9 cellular contexts compared by ENCODE assay signal in the genomic region with DNA sequence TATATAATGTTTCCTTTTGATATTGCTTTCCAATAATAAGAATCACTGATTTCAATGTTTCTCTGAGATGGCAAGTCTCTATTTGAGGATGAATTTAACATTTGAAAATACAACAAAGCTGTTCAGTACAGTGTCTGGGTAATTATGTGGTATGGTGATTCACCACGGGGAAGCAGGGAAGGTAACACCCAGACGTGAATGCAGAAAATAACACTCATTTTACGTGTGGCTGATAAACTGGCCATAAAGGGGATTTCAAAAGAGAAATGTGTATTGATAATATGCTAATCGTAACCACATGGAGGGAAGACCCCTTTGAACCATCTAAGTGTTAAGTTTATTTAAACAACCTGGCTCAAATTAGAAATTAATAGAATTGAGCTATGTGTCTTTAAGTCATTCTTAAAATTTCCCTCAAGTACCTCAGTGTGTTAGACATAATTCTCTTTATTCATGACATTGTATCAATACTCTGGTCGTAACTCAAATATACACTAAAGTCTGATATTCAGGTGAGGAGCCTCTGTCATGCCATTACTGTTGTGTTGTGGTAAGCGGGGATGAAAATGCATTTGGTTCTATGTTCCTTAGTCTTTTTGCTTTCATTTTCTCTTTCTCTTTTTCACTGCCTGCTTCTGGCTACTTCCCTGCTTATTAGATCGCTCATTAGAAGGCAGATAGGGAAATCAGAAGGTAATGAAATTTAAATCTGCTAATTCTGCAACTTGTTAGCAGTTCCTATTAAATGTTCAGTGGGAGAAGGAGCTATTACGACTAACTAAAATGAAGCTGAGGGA.
DNase-seq lines count a peak whose midpoint lies in the region; ATAC-seq lines count a peak whose summit lies in the region.
"Had no signal": no experiment of that assay in that cellular context is flagged by ENCODE, and none has a peak within 500 bp of the region (broad histone marks: within the 10 kb centered on the region; RNA-seq: fewer than 3 reads in every experiment).

No MANE protein-coding gene starts in this region.

- intact Hi-C loops in dendritic cell treated with granulocyte-macrophage colony-stimulating factor and Interleukin-4, amounts not matched to agents 40 ng/mL and 50 ng/mL, for 4 days (cut with micrococcal nuclease): no loop called here

- H3K27ac Mint-ChIP-seq in activated naive CD4-positive, alpha-beta T cell treated with anti-CD3 and anti-CD28 coated beads, Interleukin-2, amount 50 U/mL, for 24 hours: no peak overlapping the region
- H3K27ac Mint-ChIP-seq in dendritic cell treated with granulocyte-macrophage colony-stimulating factor and Interleukin-4, amounts not matched to agents 40 ng/mL and 50 ng/mL, for 4 days: no peak overlapping the region
- H3K27ac Mint-ChIP-seq in activated naive CD4-positive, alpha-beta T cell treated with anti-CD3 and anti-CD28 coated beads, Interleukin-2, amount 50 U/mL, for 72 hours: no peak overlapping the region

- H3K4me1 ChIP-seq in urinary bladder (ENCODE audit: insufficient read depth): no peaks in the 10 kb centered on the region
- H3K4me1 ChIP-seq: A549 had no signal

- peak; percentile 40 for ATAC-seq in HG03095 (IDR thresholded peaks at IDR 0.05; ENCODE audit: unreplicated experiment)
- ATAC-seq in activated naive CD4-positive, alpha-beta T cell treated with anti-CD3 and anti-CD28 coated beads, Interleukin-2, amount 50 U/mL, for 72 hours: no peak
- ATAC-seq: A549 had no signal

- H3K36me3 Mint-ChIP-seq in activated naive CD4-positive, alpha-beta T cell treated with anti-CD3 and anti-CD28 coated beads, Interleukin-2, amount 50 U/mL, for 24 hours: no peaks in the 10 kb centered on the region
- no peaks in the 10 kb centered on the region for H3K36me3 Mint-ChIP-seq in dendritic cell treated with granulocyte-macrophage colony-stimulating factor and Interleukin-4, amounts not matched to agents 40 ng/mL and 50 ng/mL, for 4 days (ENCODE audit: low read depth)
- H3K36me3 Mint-ChIP-seq in activated naive CD4-positive, alpha-beta T cell treated with anti-CD3 and anti-CD28 coated beads, Interleukin-2, amount 50 U/mL, for 72 hours: peaks cover 0 to 4% of the 10 kb centered on the region in 2 donors

- H3K36me3 ChIP-seq in urinary bladder (ENCODE audit: insufficient read depth): no peaks in the 10 kb centered on the region

- peak overlapping the region; percentile 45 for H3K4me3 Mint-ChIP-seq in activated naive CD4-positive, alpha-beta T cell treated with anti-CD3 and anti-CD28 coated beads, Interleukin-2, amount 50 U/mL, for 24 hours
- peak overlapping the region; percentile 15 for H3K4me3 Mint-ChIP-seq in dendritic cell treated with granulocyte-macrophage colony-stimulating factor and Interleukin-4, amounts not matched to agents 40 ng/mL and 50 ng/mL, for 4 days

- peaks cover 5% of the 10 kb centered on the region for H3K9me3 Mint-ChIP-seq in activated naive CD4-positive, alpha-beta T cell treated with anti-CD3 and anti-CD28 coated beads, Interleukin-2, amount 50 U/mL, for 24 hours
- peaks cover 9% of the 10 kb centered on the region for H3K9me3 Mint-ChIP-seq in dendritic cell treated with granulocyte-macrophage colony-stimulating factor and Interleukin-4, amounts not matched to agents 40 ng/mL and 50 ng/mL, for 4 days
- peaks cover 12 to 16% of the 10 kb centered on the region in 2 donors for H3K9me3 Mint-ChIP-seq in activated naive CD4-positive, alpha-beta T cell treated with anti-CD3 and anti-CD28 coated beads, Interleukin-2, amount 50 U/mL, for 72 hours

- 54% methylated on average over 8 of the region's 8 CpGs for WGBS in urinary bladder

- no peaks in the 10 kb centered on the region for H3K4me1 Mint-ChIP-seq in activated naive CD4-positive, alpha-beta T cell treated with anti-CD3 and anti-CD28 coated beads, Interleukin-2, amount 50 U/mL, for 24 hours
- peaks cover 11% of the 10 kb centered on the region for H3K4me1 Mint-ChIP-seq in dendritic cell treated with granulocyte-macrophage colony-stimulating factor and Interleukin-4, amounts not matched to agents 40 ng/mL and 50 ng/mL, for 4 days (ENCODE audit: low read depth)

- no peak for DNase-seq in activated naive CD4-positive, alpha-beta T cell treated with Interleukin-2 at 50 U/mL for 16 hours
- DNase-seq in SKM-1 (lab: John Stamatoyannopoulos, UW; ENCODE audit: unreplicated experiment) (no peak), islet precursor cell (no peak)
- DNase-seq in activated naive CD4-positive, alpha-beta T cell treated with anti-CD3 and anti-CD28 coated beads, Interleukin-2, amount 50 U/mL, for 72 hours (ENCODE audit: low spot score in 2 of 2): no peak

- H3K27ac ChIP-seq in urinary bladder (ENCODE audit: low read depth): no peak overlapping the region
- H3K27ac ChIP-seq: A549 had no signal

- H3K27me3 Mint-ChIP-seq in activated naive CD4-positive, alpha-beta T cell treated with anti-CD3 and anti-CD28 coated beads, Interleukin-2, amount 50 U/mL, for 24 hours: no peaks in the 10 kb centered on the region
- H3K27me3 Mint-ChIP-seq in dendritic cell treated with granulocyte-macrophage colony-stimulating factor and Interleukin-4, amounts not matched to agents 40 ng/mL and 50 ng/mL, for 4 days: no peaks in the 10 kb centered on the region

- peak overlapping the region; percentile 42 for H3K4me3 ChIP-seq in urinary bladder (ENCODE audit: low read depth, low read length)
- H3K4me3 ChIP-seq: A549 had no signal
